In the genomic region with DNA sequence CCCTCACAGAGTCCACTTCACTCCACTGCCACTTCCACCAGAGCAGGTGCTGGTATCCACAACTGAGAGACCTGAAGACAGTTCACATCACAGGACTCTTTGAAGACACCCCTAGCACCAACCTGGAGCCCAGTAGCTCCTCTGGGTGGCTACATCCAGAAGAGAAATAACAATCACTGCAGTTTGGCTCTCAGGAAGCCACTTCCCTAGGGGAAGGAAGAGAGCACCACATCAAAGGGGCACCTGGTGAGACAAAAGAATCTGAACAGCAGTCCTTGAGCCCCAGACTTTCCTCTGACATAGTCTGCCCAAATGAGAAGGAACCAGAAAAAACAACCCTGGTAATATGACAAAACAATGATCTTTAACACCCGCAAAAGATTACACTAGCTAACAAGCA, we compare ENCODE assay signal across 19 cellular contexts.
"Had no signal": no experiment of that assay in that cellular context is flagged by ENCODE, and none has a peak within 500 bp of the region (broad histone marks: within the 10 kb centered on the region; RNA-seq: fewer than 3 reads in every experiment).

No MANE protein-coding gene starts in this region.

- H3K27me3 ChIP-seq: heart left ventricle, ovary, stomach, transverse colon had no signal

- H3K4me1 Mint-ChIP-seq: endodermal cell had no signal

- H3K4me3 ChIP-seq: heart left ventricle, ovary, stomach, thoracic aorta, transverse colon had no signal

- DNase-seq: endodermal cell; erythroblast; foreskin melanocyte; heart left ventricle; hippocampal formation; left colon; left ventricle myocardium superior; mesendoderm; ovary; right cardiac atrium; small intestine; stimulated activated CD4-positive, alpha-beta T cell treated with anti-CD3 and anti-CD28 coated beads, Interleukin-12 subunit alpha, Interleukin-12 subunit beta, amount 100 ng/mL, for 4 hours; stomach; substantia nigra; transverse colon had no signal

- H3K4me1 ChIP-seq: heart left ventricle, stomach, transverse colon had no signal

- ATAC-seq: heart left ventricle, left colon, left ventricle myocardium superior, right cardiac atrium had no signal

- H3K27ac Mint-ChIP-seq: dendritic cell treated with granulocyte-macrophage colony-stimulating factor and Interleukin-4, amounts not matched to agents 40 ng/mL and 50 ng/mL, for 4 days; endodermal cell; progenitor cell of endocrine pancreas had no signal

- H3K4me3 Mint-ChIP-seq: dendritic cell treated with granulocyte-macrophage colony-stimulating factor and Interleukin-4, amounts not matched to agents 40 ng/mL and 50 ng/mL, for 4 days; endodermal cell; naive thymus-derived CD8-positive, alpha-beta T cell had no signal

- H3K9me3 ChIP-seq: ovary, thoracic aorta had no signal

- H3K27me3 Mint-ChIP-seq: dendritic cell treated with granulocyte-macrophage colony-stimulating factor and Interleukin-4, amounts not matched to agents 40 ng/mL and 50 ng/mL, for 4 days; progenitor cell of endocrine pancreas had no signal

- H3K27ac ChIP-seq: heart left ventricle, ovary, stomach, thoracic aorta, transverse colon had no signal

- H3K36me3 ChIP-seq: heart left ventricle, ovary, stomach, thoracic aorta, transverse colon had no signal
